8 cellular contexts compared by ENCODE assay signal in genomic region chr2:109969864-109970263, GRCh38.
DNase-seq lines count a peak whose midpoint lies in the region; ATAC-seq and TF ChIP-seq lines count a peak whose summit lies in the region.
"Not testable (repeated sequence)": the region's sequence is repeated elsewhere in the genome, so short reads cannot be mapped to it uniquely, and the experiment has no call there.

No MANE protein-coding gene starts in this region.

- WGBS in heart left ventricle, 4 donors = no CpG with 5 or more reads among the region's 14 CpGs

- not testable (repeated sequence) for TF ChIP-seq POLR2A in heart left ventricle (IDR thresholded peaks at IDR 0.05)

- H3K4me1 Mint-ChIP-seq in activated T-helper 17 cell treated with anti-CD3 and anti-CD28 coated beads, Interleukin-2, amount 50 U/mL, for 72 hours; naive B cell: not testable (repeated sequence)

- not testable (repeated sequence) for H3K4me3 ChIP-seq in RWPE2 (ENCODE audit: severe bottlenecking); heart left ventricle; upper lobe of right lung

- H3K4me1 ChIP-seq in RWPE2 (ENCODE audit: insufficient read depth, poor library complexity, severe bottlenecking); heart left ventricle; upper lobe of right lung: not testable (repeated sequence)

- H3K27ac Mint-ChIP-seq in activated T-helper 17 cell treated with anti-CD3 and anti-CD28 coated beads, Interleukin-2, amount 50 U/mL, for 72 hours; naive B cell: not testable (repeated sequence)

- not testable (repeated sequence) for H3K36me3 ChIP-seq in RWPE2 (ENCODE audit: low read depth); heart left ventricle; upper lobe of right lung

- H3K27ac ChIP-seq in RWPE2 (ENCODE audit: poor library complexity, severe bottlenecking); heart left ventricle; upper lobe of right lung: not testable (repeated sequence)

- not testable (repeated sequence) for H3K9me3 ChIP-seq in RWPE2 (ENCODE audit: severe bottlenecking); heart left ventricle; upper lobe of right lung

- intact Hi-C loops in heart left ventricle (cut with DNase I); upper lobe of right lung (cut with DNase I): not testable (repeated sequence)

- not testable (repeated sequence) for DNase-seq in RWPE2 (ENCODE audit: low spot score); heart left ventricle; naive B cell; upper lobe of right lung

- not testable (repeated sequence) for H3K9me3 Mint-ChIP-seq in activated T-helper 17 cell treated with anti-CD3 and anti-CD28 coated beads, Interleukin-2, amount 50 U/mL, for 72 hours; naive B cell

- not testable (repeated sequence) for H3K4me3 Mint-ChIP-seq in activated T-helper 17 cell treated with anti-CD3 and anti-CD28 coated beads, Interleukin-2, amount 50 U/mL, for 72 hours; naive B cell

- H3K27me3 Mint-ChIP-seq in activated T-helper 17 cell treated with anti-CD3 and anti-CD28 coated beads, Interleukin-2, amount 50 U/mL, for 72 hours; naive B cell: not testable (repeated sequence)

- not testable (repeated sequence) for H3K27me3 ChIP-seq in RWPE2 (ENCODE audit: insufficient read depth, poor library complexity, severe bottlenecking); heart left ventricle; upper lobe of right lung

- TF ChIP-seq CTCF in RWPE2 (IDR thresholded peaks at IDR 0.05; ENCODE audit: poor library complexity, severe bottlenecking); heart left ventricle (IDR thresholded peaks at IDR 0.05); upper lobe of right lung (IDR thresholded peaks at IDR 0.05): not testable (repeated sequence)

- H3K36me3 Mint-ChIP-seq in activated T-helper 17 cell treated with anti-CD3 and anti-CD28 coated beads, Interleukin-2, amount 50 U/mL, for 72 hours (ENCODE audit: low read depth); naive B cell: not testable (repeated sequence)

- ATAC-seq in GM18498 (IDR thresholded peaks at IDR 0.05; ENCODE audit: unreplicated experiment) (peak; percentile 80), GM21515 (IDR thresholded peaks at IDR 0.05; ENCODE audit: unreplicated experiment) (peak; percentile 68), HG02885 (IDR thresholded peaks at IDR 0.05; ENCODE audit: poor library complexity, unreplicated experiment) (peak; percentile 76), RWPE2 (ENCODE audit: low read depth) (peak; percentile 91), heart left ventricle (peak in 3 of 4 donors; percentile 70 to 78 (median 74)), naive B cell (ENCODE audit: low read depth in 2 of 2) (peak; percentile 43 to 51), upper lobe of right lung (peak; percentile 95)
- ATAC-seq in activated T-helper 17 cell treated with anti-CD3 and anti-CD28 coated beads, Interleukin-2, amount 50 U/mL, for 72 hours (replicated peaks) = peak; percentile 76
